8 cellular contexts compared by ENCODE assay signal in the genomic region with DNA sequence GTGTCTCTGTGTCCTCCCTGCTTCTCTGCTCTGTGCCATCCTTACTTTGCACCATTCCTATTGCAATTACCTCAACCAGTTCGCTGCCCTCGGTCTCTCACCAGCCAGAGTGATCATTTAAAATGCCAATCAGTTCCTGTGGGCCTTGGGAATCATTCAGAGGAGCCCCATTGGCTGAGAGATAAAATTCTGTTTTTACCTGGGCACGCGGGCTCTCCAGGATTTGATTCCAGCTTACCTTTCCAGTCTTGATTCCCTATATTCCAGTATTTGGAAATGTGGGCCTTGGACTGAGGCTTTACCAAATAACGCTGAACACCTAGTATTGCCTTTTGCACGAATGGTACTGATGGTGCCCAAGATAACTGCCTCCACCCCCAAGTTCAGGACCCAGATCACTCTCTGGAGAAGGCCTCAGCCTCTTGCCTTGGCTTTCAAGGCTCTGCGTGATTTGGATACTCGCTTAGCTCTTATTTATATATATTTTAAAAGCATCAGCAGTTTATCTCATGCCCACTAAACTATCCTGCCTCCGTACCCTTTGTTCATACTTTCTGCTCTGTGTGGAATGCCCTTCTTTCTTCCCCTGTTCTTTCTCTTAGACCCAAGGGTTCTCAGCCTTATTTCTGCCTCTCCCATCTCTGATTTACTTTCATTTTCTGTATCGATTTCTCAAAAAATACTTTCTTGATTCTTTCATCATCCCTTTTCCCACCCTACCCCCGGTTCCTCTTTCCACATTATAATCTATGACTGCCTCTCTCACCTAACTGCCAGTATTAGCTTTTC. TPM values are rescaled to one million over a fixed set of nuclear protein-coding genes. Genes with fewer than 3 reads are reported as not detected.
DNase-seq lines count a peak whose midpoint lies in the region; ATAC-seq and TF ChIP-seq lines count a peak whose summit lies in the region.

No MANE protein-coding gene starts in this region.

- H2BK12ac ChIP-seq in mesenchymal stem cell (ENCODE audit: low read length in 2 of 2), result no peak overlapping the region

- no peak overlapping the region for H4K91ac ChIP-seq in mesenchymal stem cell (ENCODE audit: low read length)

- peaks cover 31% of the 10 kb centered on the region for H3K79me2 ChIP-seq in PC-9 (ENCODE audit: low read depth)

- peak overlapping the region; percentile 96 for H2AFZ ChIP-seq in PC-9
- peak overlapping the region; percentile 63 for H2AFZ ChIP-seq in mesenchymal stem cell (ENCODE audit: low read depth, low read length)

- DNase-seq in activated CD4-positive, alpha-beta T cell treated with anti-CD3 and anti-CD28 coated beads for 36 hours, result peak; percentile 42
- DNase-seq in activated CD4-positive, alpha-beta T cell treated with anti-CD3 and anti-CD28 coated beads for 1 hour, result no peak
- DNase-seq in PC-9 (no peak), mesenchymal stem cell (peak; percentile 57), vagina (ENCODE audit: extremely low spot score in 2 of 2) (no peak)
- DNase-seq in central memory CD8-positive, alpha-beta T cell (ENCODE audit: low spot score in 2 of 2), result no peak

- no peaks in the 10 kb centered on the region for H3K27me3 Mint-ChIP-seq in activated CD4-positive, alpha-beta T cell treated with anti-CD3 and anti-CD28 coated beads for 36 hours
- H3K27me3 Mint-ChIP-seq in central memory CD8-positive, alpha-beta T cell, result no peaks in the 10 kb centered on the region

- H3K4me3 Mint-ChIP-seq in activated CD4-positive, alpha-beta T cell treated with anti-CD3 and anti-CD28 coated beads for 36 hours, result peak overlapping the region; percentile 91
- peak overlapping the region; percentile 82 for H3K4me3 Mint-ChIP-seq in central memory CD8-positive, alpha-beta T cell

- H3K4me1 ChIP-seq in PC-9 (replicated peaks; ENCODE audit: insufficient read depth) (peaks cover 15% of the 10 kb centered on the region), mesenchymal stem cell (ENCODE audit: control insufficient read depth, insufficient read depth, low read depth, low read length) (peaks cover 3% of the 10 kb centered on the region), vagina (peaks cover 26% of the 10 kb centered on the region)

- TF ChIP-seq CTCF in PC-9 (conservative IDR thresholded peaks at IDR 0.05) (no peak), vagina (IDR thresholded peaks at IDR 0.05) (no peak)

- H3K4ac ChIP-seq in mesenchymal stem cell (ENCODE audit: low read depth in 1 of 2, low read length in 2 of 2), result peak overlapping the region in 1 of 2 experiments; percentile 84

- H3K36me3 ChIP-seq in PC-9 (ENCODE audit: low read depth), result peaks cover 24% of the 10 kb centered on the region
- peaks cover 10 to 44% of the 10 kb centered on the region in 2 experiments for H3K36me3 ChIP-seq in mesenchymal stem cell (ENCODE audit: control insufficient read depth in 1 of 2, insufficient read depth in 2 of 2, low read depth in 1 of 2, low read length in 2 of 2)
- H3K36me3 ChIP-seq in vagina, result peaks cover 0 to 25% of the 10 kb centered on the region in 2 donors

- peak overlapping the region; percentile 67 to 87 for H3K18ac ChIP-seq in mesenchymal stem cell (ENCODE audit: low read depth in 1 of 2, low read length in 2 of 2)

- intact Hi-C loops in activated CD4-positive, alpha-beta T cell treated with anti-CD3 and anti-CD28 coated beads for 36 hours (cut with DNase I, micrococcal nuclease), result loop anchor here (1.0 to 2.0 kb wide), 9 partner anchors 24 to 1612 kb away; partner anchors contain the start of genes HYKK (in 2 of the 2), IREB2 (in 2 of the 2), CHRNA5 (in 1 of the 2) and FAH (in 1 of the 2)
- intact Hi-C loops in PC-9 (cut with micrococcal nuclease; ENCODE audit: unreplicated experiment) (loop anchor here (2.0 kb wide), 1 partner anchor 24 kb away; the partner anchor contains the start of gene CHRNA5), vagina (cut with DNase I) (no loop called here)

- peaks cover 3% of the 10 kb centered on the region; the same call in 1 of the 2 replicates for H3F3A ChIP-seq in PC-9 (ENCODE audit: insufficient read depth, low read depth)

- H3K4me3 ChIP-seq in PC-9, result peak overlapping the region; percentile 93
- peak overlapping the region; percentile 90 to 97 for H3K4me3 ChIP-seq in mesenchymal stem cell (ENCODE audit: insufficient read depth in 1 of 2, low read depth in 1 of 2, low read length in 2 of 2)
- H3K4me3 ChIP-seq in vagina, result peak overlapping the region; percentile 59 to 77

- peaks cover 27% of the 10 kb centered on the region for H3K4me1 Mint-ChIP-seq in activated CD4-positive, alpha-beta T cell treated with anti-CD3 and anti-CD28 coated beads for 36 hours
- peaks cover 25% of the 10 kb centered on the region for H3K4me1 Mint-ChIP-seq in central memory CD8-positive, alpha-beta T cell

- H3K9me3 Mint-ChIP-seq in activated CD4-positive, alpha-beta T cell treated with anti-CD3 and anti-CD28 coated beads for 36 hours (ENCODE audit: low read depth), result no peaks in the 10 kb centered on the region
- H3K9me3 Mint-ChIP-seq in central memory CD8-positive, alpha-beta T cell, result no peaks in the 10 kb centered on the region

- peak overlapping the region; percentile 73 for H3K27ac ChIP-seq in PC-9
- H3K27ac ChIP-seq in mesenchymal stem cell (ENCODE audit: low read length, poor library complexity, severe bottlenecking), result peak overlapping the region; percentile 63
- H3K27ac ChIP-seq in vagina, result peak overlapping the region; percentile 92

- CTCF ChIA-PET in activated CD4-positive, alpha-beta T cell treated with anti-CD3 and anti-CD28 coated beads for 36 hours (lab: Charles Lee), result interaction anchor here (1.1 to 1.5 kb wide), 3 partner anchors 8 to 104 kb away, joined by 4 to 8 read pairs (median 5); partner anchors contain the start of gene IREB2
- CTCF ChIA-PET in PC-9 (lab: Charles Lee), result interaction anchor here (0.6 kb wide), 1 partner anchor 575 kb away, joined by 9 read pairs; no protein-coding TSS in a partner anchor

- no peak overlapping the region for H4K8ac ChIP-seq in mesenchymal stem cell (ENCODE audit: low read length)

- peaks cover 42% of the 10 kb centered on the region for H3K36me3 Mint-ChIP-seq in activated CD4-positive, alpha-beta T cell treated with anti-CD3 and anti-CD28 coated beads for 36 hours (ENCODE audit: low read depth)
- H3K36me3 Mint-ChIP-seq in central memory CD8-positive, alpha-beta T cell (ENCODE audit: insufficient read depth), result peaks cover 52% of the 10 kb centered on the region

- H3K27me3 ChIP-seq in PC-9 (ENCODE audit: insufficient read depth, low read depth), result no peaks in the 10 kb centered on the region
- H3K27me3 ChIP-seq in mesenchymal stem cell (ENCODE audit: control insufficient read depth in 1 of 2, insufficient read depth in 1 of 2, low read length in 2 of 2), result no peaks in the 10 kb centered on the region
- no peaks in the 10 kb centered on the region for H3K27me3 ChIP-seq in vagina

- WGBS in mesenchymal stem cell, result 19% methylated on average over 10 of the region's 11 CpGs

- BruUV-seq in PC-9 (replicated peaks; lab: Mats Ljungman, UMichigan), result TSS peak; percentile 38

- H3K14ac ChIP-seq in mesenchymal stem cell (ENCODE audit: low read length in 2 of 2), result peak overlapping the region in 1 of 2 experiments; percentile 95

- no peaks in the 10 kb centered on the region for H3K9me3 ChIP-seq in PC-9 (ENCODE audit: insufficient read depth, low read depth)
- H3K9me3 ChIP-seq in mesenchymal stem cell (ENCODE audit: control insufficient read depth, low read length), result no peaks in the 10 kb centered on the region
- no peaks in the 10 kb centered on the region for H3K9me3 ChIP-seq in vagina

- POLR2A ChIA-PET in activated CD4-positive, alpha-beta T cell treated with anti-CD3 and anti-CD28 coated beads for 36 hours (lab: Charles Lee), result interaction anchor here (0.7 to 1.7 kb wide), 4 partner anchors 24 to 103 kb away, joined by 5 to 12 read pairs (median 6); partner anchors contain the start of genes CHRNA5 and IREB2
- POLR2A ChIA-PET in PC-9 (lab: Charles Lee; ENCODE audit: unreplicated experiment), result interaction anchor here (0.6 kb wide), 1 partner anchor 25 kb away, joined by 7 read pairs; no protein-coding TSS in a partner anchor

- no peak overlapping the region for H2BK15ac ChIP-seq in mesenchymal stem cell (ENCODE audit: low read depth, poor library complexity, severe bottlenecking)

- peak overlapping the region; percentile 97 for H3K27ac Mint-ChIP-seq in activated CD4-positive, alpha-beta T cell treated with anti-CD3 and anti-CD28 coated beads for 36 hours
- H3K27ac Mint-ChIP-seq in central memory CD8-positive, alpha-beta T cell (ENCODE audit: low read depth), result peak overlapping the region; percentile 98

- peak overlapping the region; percentile 98 for H3K9ac ChIP-seq in mesenchymal stem cell (ENCODE audit: low read length)

- peak; percentile 20 for ATAC-seq in activated CD4-positive, alpha-beta T cell treated with anti-CD3 and anti-CD28 coated beads for 36 hours
- ATAC-seq in central memory CD8-positive, alpha-beta T cell (replicated peaks; ENCODE audit: extremely low read depth, poor library complexity, severe bottlenecking), result no peak
- no peak for ATAC-seq in GM18868 (IDR thresholded peaks at IDR 0.05; ENCODE audit: unreplicated experiment)
- no peak for ATAC-seq in HG03521 (IDR thresholded peaks at IDR 0.05; ENCODE audit: unreplicated experiment)

- no peak for TF ChIP-seq POLR2A in vagina (IDR thresholded peaks at IDR 0.05)

- peak overlapping the region in 1 of 2 experiments; percentile 52 for H3K23ac ChIP-seq in mesenchymal stem cell (ENCODE audit: low read length in 2 of 2)

- H2BK5ac ChIP-seq in mesenchymal stem cell (ENCODE audit: low read depth, low read length, poor library complexity, severe bottlenecking), result no peak overlapping the region

- peak overlapping the region; percentile 95 for H3K4me2 ChIP-seq in PC-9
- peak overlapping the region; percentile 96 for H3K4me2 ChIP-seq in mesenchymal stem cell (ENCODE audit: low read length, poor library complexity, severe bottlenecking)

- H3K9me2 ChIP-seq in PC-9 (ENCODE audit: insufficient read depth), result no peaks in the 10 kb centered on the region

- peak overlapping the region; percentile 24 for H2AK5ac ChIP-seq in mesenchymal stem cell (ENCODE audit: low read length, severe bottlenecking)

- no peaks in the 10 kb centered on the region for H4K20me1 ChIP-seq in PC-9 (ENCODE audit: insufficient read depth)

- peak overlapping the region; percentile 74 for H2BK120ac ChIP-seq in mesenchymal stem cell (ENCODE audit: low read depth, low read length)

- peaks cover 12% of the 10 kb centered on the region for H3K79me1 ChIP-seq in mesenchymal stem cell (replicated peaks; ENCODE audit: low read length, poor library complexity, severe bottlenecking)

RNA-seq across cellular contexts. Expression of gene PSMA4, which starts 0.9 kb away (rescaled TPM):
- total RNA-seq in activated CD4-positive, alpha-beta T cell treated with anti-CD3 and anti-CD28 coated beads for 36 hours, result 100 to 1,000 TPM; 273 to 312 TPM
- 142 and 230 TPM in 2 replicates for total RNA-seq in PC-9 (2021)
- polyA plus RNA-seq in mesenchymal stem cell (2013, experiment 1 of 2), result 500 TPM
- polyA plus RNA-seq in mesenchymal stem cell (2013, experiment 2 of 2), result 505 TPM
- 107 TPM for total RNA-seq in vagina

RNA-seq across cellular contexts. Expression of gene CHRNA5, which starts 24.2 kb away (rescaled TPM):
- total RNA-seq in activated CD4-positive, alpha-beta T cell treated with anti-CD3 and anti-CD28 coated beads for 36 hours, result 1 to 10 TPM; 6.5 to 8.5 TPM
- total RNA-seq in PC-9 (2021), result 9.5 and 10.7 TPM in 2 replicates
- polyA plus RNA-seq in mesenchymal stem cell (2013, experiment 1 of 2), result 0.94 TPM
- polyA plus RNA-seq in mesenchymal stem cell (2013, experiment 2 of 2), result 0.64 TPM
- 8.8 TPM for total RNA-seq in vagina

RNA-seq across cellular contexts. Expression of gene HYKK, which starts 33.8 kb away (rescaled TPM):
- total RNA-seq in activated CD4-positive, alpha-beta T cell treated with anti-CD3 and anti-CD28 coated beads for 36 hours, result 1 to 10 TPM; 2.5 to 4.2 TPM
- total RNA-seq in PC-9 (2021), result 5.6 and 6.9 TPM in 2 replicates
- polyA plus RNA-seq in mesenchymal stem cell (2013, experiment 1 of 2), result 1.6 TPM
- 2.0 TPM for polyA plus RNA-seq in mesenchymal stem cell (2013, experiment 2 of 2)
- total RNA-seq in vagina, result 9.6 TPM

Comparison
In these comparisons a context has a peak if more than half of its experiments do, and no peak if none do; other contexts are left out.
1. DNase-seq: peak in activated CD4-positive, alpha-beta T cell treated with anti-CD3 and anti-CD28 coated beads for 36 hours (single experiment) and mesenchymal stem cell (single experiment); none in activated CD4-positive, alpha-beta T cell treated with anti-CD3 and anti-CD28 coated beads for 1 hour (single experiment), PC-9 (0 of 2), central memory CD8-positive, alpha-beta T cell (0 of 2) and vagina (0 of 2).
2. Peak in every context shown above with its lines, with median percentiles within 50 percentile points of each other: H3K27ac ChIP-seq and H3K4me3 ChIP-seq.